In genomic region chrX:151973262-151973661, GRCh38 we compare ENCODE assay signal across 9 cellular contexts. TPM values are rescaled to one million over a fixed set of nuclear protein-coding genes. Genes with fewer than 3 reads are reported as not detected.
DNase-seq lines count a peak whose midpoint lies in the region; ATAC-seq and TF ChIP-seq lines count a peak whose summit lies in the region.
"Had no signal": no experiment of that assay in that cellular context is flagged by ENCODE, and none has a peak within 500 bp of the region (broad histone marks: within the 10 kb centered on the region; RNA-seq: fewer than 3 reads in every experiment).

No MANE protein-coding gene starts in this region.

- H3K79me2 ChIP-seq in mammary epithelial cell (ENCODE audit: insufficient read depth, low read length): peaks cover 27% of the 10 kb centered on the region

- WGBS in mammary epithelial cell (ENCODE audit: low coverage, missing lambda C conversion rate): 55% methylated on average over 4 of the region's 4 CpGs
- 54% methylated on average over 4 of the region's 4 CpGs; no CpG with 5 or more reads in 1 of the 2 donors for WGBS in transverse colon (ENCODE audit: low coverage in 1 of 2), 2 donors

- H3K36me3 ChIP-seq in mammary epithelial cell (ENCODE audit: insufficient read depth, low read length) (peaks cover 5% of the 10 kb centered on the region), lower lobe of right lung (no peaks in the 10 kb centered on the region), transverse colon (no peaks in the 10 kb centered on the region)

- peak overlapping the region; percentile 44 to 62 (median 50) for H3K4me3 ChIP-seq in mammary epithelial cell (replicated peaks in 1 of 3; ENCODE audit: insufficient read depth in 1 of 3, low read depth in 2 of 3, low read length in 3 of 3)
- H3K4me3 ChIP-seq in lower lobe of right lung: peak overlapping the region; percentile 54
- peak overlapping the region in 2 of 4 donors; percentile 56 to 58 for H3K4me3 ChIP-seq in transverse colon

- no peak for ATAC-seq in lower lobe of right lung

- CTCF ChIA-PET in mammary epithelial cell (lab: Charles Lee; ENCODE audit: low non-redundant PET): no interaction called here

- in situ Hi-C loops in mammary epithelial cell (cut with MboI; ENCODE audit: low sequenced_read_pairs in 2 of 2) (no loop called here), transverse colon (cut with MboI; ENCODE audit: low pct_ligation_motif_present in 1 of 4, low pct_unique_long_range_greater_than_20kb in 1 of 4, low sequenced_read_pairs in 3 of 4) (no loop called here)

- H3K4me2 ChIP-seq in mammary epithelial cell (ENCODE audit: insufficient read depth, low read depth, low read length): peak overlapping the region; percentile 74

- no peak overlapping the region for H3K27ac ChIP-seq in mammary epithelial cell (ENCODE audit: insufficient read depth, low read depth, low read length)
- H3K27ac ChIP-seq in lower lobe of right lung: peak overlapping the region; percentile 65
- H3K27ac ChIP-seq in transverse colon: peak overlapping the region; percentile 73 to 86 (median 80)

- no TSS peak for BruUV-seq in mammary epithelial cell (replicated peaks; lab: Mats Ljungman, UMichigan)

- H2AFZ ChIP-seq in mammary epithelial cell (ENCODE audit: low read depth, low read length): no peak overlapping the region

- intact Hi-C loops in mammary epithelial cell (cut with micrococcal nuclease) (loop anchor here (1.0 to 10.0 kb wide), 3 partner anchors 147 to 222 kb away; no protein-coding TSS in a partner anchor), lower lobe of right lung (cut with DNase I) (no loop called here), transverse colon (cut with DNase I; ENCODE audit: low total_unique reads) (no loop called here)

- no peak for TF ChIP-seq POLR2A in transverse colon (IDR thresholded peaks at IDR 0.05)

- DNase-seq in NCI-H82 (lab: John Stamatoyannopoulos, UW): peak; percentile 1
- no peak for DNase-seq in NCI-H82 treated with DMSO at 0.1 percent for 48 hours (lab: John Stamatoyannopoulos, UW; ENCODE audit: unreplicated experiment)
- no peak for DNase-seq in mammary epithelial cell
- no peak for DNase-seq in lower lobe of right lung
- no peak for DNase-seq in transverse colon
- no peak for DNase-seq in retina
- DNase-seq in OCI-M1 (lab: John Stamatoyannopoulos, UW): no peak
- no peak for DNase-seq in EL

- dilution Hi-C loops in mammary epithelial cell (cut with HindIII; ENCODE audit: low sequenced_read_pairs): no loop called here

- H3K9ac ChIP-seq in mammary epithelial cell (ENCODE audit: insufficient read depth, low read length): peak overlapping the region; percentile 61

- TF ChIP-seq EP300 in transverse colon (IDR thresholded peaks at IDR 0.05; ENCODE audit: low read depth): no peak

- TF ChIP-seq CTCF in mammary epithelial cell (conservative IDR thresholded peaks at IDR 0.05 in 1 of 2, IDR thresholded peaks at IDR 0.05 in 1 of 2; ENCODE audit: extremely low read depth in 1 of 2, insufficient read depth in 1 of 2, low read depth in 1 of 2, low read length in 2 of 2) (no peak), lower lobe of right lung (IDR thresholded peaks at IDR 0.05) (no peak), transverse colon (IDR thresholded peaks at IDR 0.05) (no peak)

- H3K4me1 ChIP-seq in mammary epithelial cell (ENCODE audit: insufficient read depth, low read length) (peaks cover 18% of the 10 kb centered on the region), lower lobe of right lung (no peaks in the 10 kb centered on the region), transverse colon (no peaks in the 10 kb centered on the region)

- no peaks in the 10 kb centered on the region for H3K27me3 ChIP-seq in mammary epithelial cell (ENCODE audit: insufficient read depth, low read length)
- H3K27me3 ChIP-seq in lower lobe of right lung (ENCODE audit: low read depth): no peaks in the 10 kb centered on the region
- H3K27me3 ChIP-seq in transverse colon: no peaks in the 10 kb centered on the region

- H4K20me1 ChIP-seq in mammary epithelial cell (ENCODE audit: insufficient read depth, low read length): no peaks in the 10 kb centered on the region

- no peaks in the 10 kb centered on the region for H3K9me3 ChIP-seq in mammary epithelial cell (replicated peaks; ENCODE audit: insufficient read depth, low read length)
- H3K9me3 ChIP-seq in lower lobe of right lung: no peaks in the 10 kb centered on the region
- no peaks in the 10 kb centered on the region for H3K9me3 ChIP-seq in transverse colon

RNA-seq across cellular contexts. Expression of gene GABRE, which starts 1.2 kb away (rescaled TPM):
- total RNA-seq in mammary epithelial cell (10 to 100 TPM; 26.5 to 32.2 TPM), lower lobe of right lung (33.8 TPM), transverse colon (10 to 100 TPM; 31.4 to 81.0 (median 73.4) TPM)
- 9.1 TPM for polyA plus RNA-seq in mammary epithelial cell
- polyA minus RNA-seq in mammary epithelial cell: 46.5 TPM
- total RNA-seq: T-helper 2 cell treated with Interferon-gamma antibody and Interleukin-4, amounts not matched to agents 100 ng/mL and 5 ng/mL, for 36 hours had no signal
